Comparison of ENCODE assay signal across 8 cellular contexts in the genomic region with DNA sequence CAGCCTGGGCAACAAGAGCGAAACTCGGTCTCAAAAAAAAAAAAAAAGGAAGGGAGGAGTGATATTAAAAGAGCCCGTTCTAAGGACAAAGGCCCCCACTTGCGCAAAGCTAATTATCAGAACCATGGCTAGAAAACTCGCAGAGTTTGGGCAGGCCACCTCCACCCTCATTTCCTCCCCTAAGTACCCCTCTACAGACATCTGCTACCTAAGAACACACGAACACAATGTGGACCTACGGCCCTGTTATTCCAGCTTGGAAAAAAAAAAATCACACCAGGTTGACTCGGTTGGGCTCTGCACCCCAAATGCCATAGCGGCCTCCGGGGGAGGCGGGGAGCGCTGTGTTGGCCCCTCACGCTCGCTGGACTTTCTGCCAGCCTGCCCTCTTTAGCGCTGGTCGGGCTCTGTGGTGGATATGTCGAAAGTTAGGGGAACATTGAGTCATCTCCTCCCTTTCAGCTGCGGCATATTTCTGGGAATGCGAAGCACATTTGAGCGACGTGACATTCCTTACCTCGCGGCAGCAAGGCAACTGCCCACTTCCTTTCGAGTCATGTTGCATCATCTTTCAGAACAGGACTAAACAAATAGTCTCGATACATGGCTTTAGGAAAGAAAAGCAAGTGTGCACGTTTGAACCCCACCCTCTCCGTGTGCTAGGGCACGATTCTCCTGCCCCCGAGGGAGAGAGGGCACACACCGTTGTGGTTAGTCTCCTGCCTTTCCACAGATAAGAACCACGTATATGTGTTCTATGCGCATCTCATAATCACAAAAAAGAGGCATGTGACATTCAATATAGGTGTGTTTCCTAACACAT.
DNase-seq lines count a peak whose midpoint lies in the region; ATAC-seq and TF ChIP-seq lines count a peak whose summit lies in the region.

No MANE protein-coding gene starts in this region.

- ATAC-seq in lung (ENCODE audit: insufficient read depth, low FRiP score) (peak; percentile 84), GM18873 (IDR thresholded peaks at IDR 0.05; ENCODE audit: low FRiP score, unreplicated experiment) (no peak), GM21786 (IDR thresholded peaks at IDR 0.05; ENCODE audit: unreplicated experiment) (no peak)

- in situ Hi-C loops in brain microvascular endothelial cell (cut with HindIII; ENCODE audit: low pct_ligation_motif_present, low sequenced_read_pairs): no loop called here

- DNase-seq in AG20443 (ENCODE audit: low spot score) (peak; percentile 89), LHCN-M2 (ENCODE audit: low read depth) (peak; percentile 100), brain microvascular endothelial cell (peak; percentile 94), lung (ENCODE audit: low spot score) (peak; percentile 84), GDM1 (lab: John Stamatoyannopoulos, UW) (no peak), SK-N-DZ (ENCODE audit: low spot score) (no peak)

- H3K36me3 ChIP-seq in brain microvascular endothelial cell (replicated peaks): no peaks in the 10 kb centered on the region
- H3K36me3 ChIP-seq in lung (ENCODE audit: control insufficient read depth in 2 of 2, insufficient read depth in 2 of 2, low read length in 2 of 2): no peaks in the 10 kb centered on the region

- WGBS in lung, 2 donors: 15 to 26% methylated on average over 32 of the region's 32 CpGs

- H3K27me3 ChIP-seq in brain microvascular endothelial cell (replicated peaks) (no peaks in the 10 kb centered on the region), lung (ENCODE audit: control insufficient read depth, insufficient read depth) (no peaks in the 10 kb centered on the region)

- H3K4me1 ChIP-seq in lung (ENCODE audit: control insufficient read depth in 2 of 2, insufficient read depth in 2 of 2, low read length in 2 of 2): peaks cover 0 to 12% of the 10 kb centered on the region in 2 donors

- no peak overlapping the region for H3K4me3 ChIP-seq in brain microvascular endothelial cell (ENCODE audit: low read depth, low read length)
- no peak overlapping the region for H3K4me3 ChIP-seq in lung

- H3K27ac ChIP-seq in brain microvascular endothelial cell (peak overlapping the region; percentile 71), lung (ENCODE audit: low read depth in 1 of 2, low read length in 1 of 2) (peak overlapping the region in 1 of 2 donors; percentile 88)

- no peaks in the 10 kb centered on the region for H3K9me3 ChIP-seq in lung (ENCODE audit: control insufficient read depth in 2 of 2, insufficient read depth in 1 of 2, low read length in 1 of 2)

- TF ChIP-seq CTCF in brain microvascular endothelial cell (IDR thresholded peaks at IDR 0.05; ENCODE audit: low read depth, low read length, missing control alignments): peak; percentile 10
- no peak for TF ChIP-seq CTCF in lung (IDR thresholded peaks at IDR 0.05; ENCODE audit: control extremely low read depth, extremely low read depth)

Comparison
In these comparisons a context has a peak if more than half of its experiments do, and no peak if none do; other contexts are left out.
1. DNase-seq: peak in AG20443 (single experiment), LHCN-M2 (single experiment), brain microvascular endothelial cell (single experiment) and lung (single experiment); none in GDM1 (single experiment) and SK-N-DZ (single experiment).